In genomic region chr11:69369210-69369609, GRCh38 we compare ENCODE assay signal across 15 cellular contexts.
DNase-seq lines count a peak whose midpoint lies in the region; ATAC-seq and TF ChIP-seq lines count a peak whose summit lies in the region.
"Had no signal": no experiment of that assay in that cellular context is flagged by ENCODE, and none has a peak within 500 bp of the region (broad histone marks: within the 10 kb centered on the region; RNA-seq: fewer than 3 reads in every experiment).

No MANE protein-coding gene starts in this region.

- H3K36me3 Mint-ChIP-seq in Calu3 (ENCODE audit: insufficient read depth, unreplicated experiment) (peaks cover 27% of the 10 kb centered on the region), H9 (ENCODE audit: insufficient read depth in 1 of 3, low read depth in 3 of 3) (peaks cover 0 to 15% (median 4%) of the 10 kb centered on the region in 3 experiments; a peak in 4 of 7 replicates)

- no peak overlapping the region for H2BK15ac ChIP-seq in H9 (ENCODE audit: low read depth, low read length)

- no peak overlapping the region for H3K18ac ChIP-seq in H9 (ENCODE audit: insufficient read length, low read depth, low read length)

- CTCF ChIA-PET in Calu3 (lab: Charles Lee) = no interaction called here

- H3K27me3 ChIP-seq in H9 (ENCODE audit: insufficient read depth, low read length) = no peaks in the 10 kb centered on the region
- no peaks in the 10 kb centered on the region for H3K27me3 ChIP-seq in RWPE2 (ENCODE audit: insufficient read depth, poor library complexity, severe bottlenecking)

- H3K4me1 ChIP-seq in H9 (ENCODE audit: insufficient read depth, low read length) (no peaks in the 10 kb centered on the region), RWPE2 (ENCODE audit: insufficient read depth, poor library complexity, severe bottlenecking) (peaks cover 15% of the 10 kb centered on the region)
- H3K4me1 ChIP-seq: Caco-2 had no signal

- H4K5ac ChIP-seq in H9 (ENCODE audit: insufficient read length, low read depth, low read length) = no peak overlapping the region

- H3K79me2 ChIP-seq in H9 (ENCODE audit: insufficient read depth, low read length) = no peaks in the 10 kb centered on the region

- no peak overlapping the region for H3K56ac ChIP-seq in H9 (ENCODE audit: insufficient read length, low read depth, low read length)

- no peak overlapping the region for H3K4me3 ChIP-seq in RWPE2 (ENCODE audit: severe bottlenecking)
- H3K4me3 ChIP-seq: A549, GM23338 had no signal

- H2BK5ac ChIP-seq in H9 (ENCODE audit: insufficient read length, low read length) = no peak overlapping the region

- no peak overlapping the region for H2AK5ac ChIP-seq in H9 (ENCODE audit: insufficient read length, low read length)

- H3K27ac ChIP-seq in H9 (ENCODE audit: insufficient read length, low read depth, low read length) (no peak overlapping the region), RWPE2 (ENCODE audit: poor library complexity, severe bottlenecking) (peak overlapping the region; percentile 49)
- H3K27ac ChIP-seq: A549, C4-2B had no signal

- no peak overlapping the region for H4K91ac ChIP-seq in H9 (ENCODE audit: insufficient read length, low read depth, low read length)

- no peaks in the 10 kb centered on the region for H3K27me3 Mint-ChIP-seq in Calu3 (ENCODE audit: unreplicated experiment)
- peaks cover 4% of the 10 kb centered on the region for H3K27me3 Mint-ChIP-seq in H9 (ENCODE audit: low read depth)
- H3K27me3 Mint-ChIP-seq: CD4-positive, alpha-beta T cell had no signal

- H3K4me2 ChIP-seq in H9 (ENCODE audit: insufficient read depth, insufficient read length, low read length) = no peak overlapping the region
- H3K4me2 ChIP-seq: A549, GM23338 had no signal

- H3K4me1 Mint-ChIP-seq in Calu3 (ENCODE audit: low read depth, unreplicated experiment) (peaks cover 34% of the 10 kb centered on the region), H9 (no peaks in the 10 kb centered on the region)
- H3K4me1 Mint-ChIP-seq: GM23338 had no signal

- no peak for TF ChIP-seq CTCF in Calu3 (IDR thresholded peaks at IDR 0.05; ENCODE audit: unreplicated experiment)
- no peak for TF ChIP-seq CTCF in H9 (conservative IDR thresholded peaks at IDR 0.05)
- TF ChIP-seq CTCF in RWPE2 (IDR thresholded peaks at IDR 0.05; ENCODE audit: poor library complexity, severe bottlenecking) = no peak

- H3K27ac Mint-ChIP-seq in Calu3 (ENCODE audit: unreplicated experiment) = peak overlapping the region; percentile 8
- H3K27ac Mint-ChIP-seq in H9 = no peak overlapping the region
- H3K27ac Mint-ChIP-seq: CD4-positive, alpha-beta T cell; GM23338 had no signal

- no peak overlapping the region for H3K9ac ChIP-seq in H9 (ENCODE audit: extremely low read depth, insufficient read length, low read length)

- ATAC-seq in RWPE2 (ENCODE audit: low read depth) = no peak
- ATAC-seq: A549, GM23338 had no signal

- no peaks in the 10 kb centered on the region; the same call in 1 of the 2 replicates for H3K36me3 ChIP-seq in RWPE2 (ENCODE audit: low read depth)

- H3T11ph ChIP-seq in H9 (ENCODE audit: low read length) = no peak overlapping the region

- H4K20me1 ChIP-seq in H9 (ENCODE audit: control insufficient read depth, insufficient read depth, insufficient read length) = no peaks in the 10 kb centered on the region

- H2AFZ ChIP-seq in H9 (ENCODE audit: low read length) = no peak overlapping the region
- H2AFZ ChIP-seq: GM23338 had no signal

- H3K9me3 ChIP-seq in H9 (ENCODE audit: control insufficient read depth, low read depth, low read length) (no peaks in the 10 kb centered on the region), RWPE2 (ENCODE audit: severe bottlenecking) (peaks cover 2% of the 10 kb centered on the region)

- DNase-seq in Calu3 = no peak
- peak; percentile 4 for DNase-seq in H9
- no peak for DNase-seq in RWPE2 (ENCODE audit: low spot score)
- DNase-seq in ureter (ENCODE audit: low spot score) = peak; percentile 17
- no peak for DNase-seq in HCEC 1CT
- DNase-seq in stimulated activated CD4-positive, alpha-beta T cell treated with anti-CD3 and anti-CD28 coated beads, Interleukin-4, amount 100 ng/mL, for 24 hours = no peak
- DNase-seq: AML-193; Caco-2; CD4-positive, alpha-beta T cell; DMS153; DMS79; GDM1 had no signal

- no peak overlapping the region for H3K4me3 Mint-ChIP-seq in Calu3 (ENCODE audit: low read depth, unreplicated experiment)
- H3K4me3 Mint-ChIP-seq in H9 = no peak overlapping the region
- H3K4me3 Mint-ChIP-seq: CD4-positive, alpha-beta T cell; GM23338 had no signal

- H3K4ac ChIP-seq in H9 (ENCODE audit: low read depth, low read length) = no peak overlapping the region

- no peaks in the 10 kb centered on the region for H3K79me1 ChIP-seq in H9 (ENCODE audit: insufficient read depth, low read depth, low read length, poor library complexity, severe bottlenecking)

- no peak overlapping the region for H3K14ac ChIP-seq in H9 (ENCODE audit: insufficient read depth, low read length)

- BruUV-seq in Calu3 (replicated peaks; lab: Mats Ljungman, UMichigan) = no TSS peak

- H2BK20ac ChIP-seq in H9 (ENCODE audit: low read depth, low read length, poor library complexity, severe bottlenecking) = no peak overlapping the region

- H2BK12ac ChIP-seq in H9 (ENCODE audit: insufficient read length, low read depth, low read length) = no peak overlapping the region

- H3K9me3 Mint-ChIP-seq in Calu3 (ENCODE audit: low read depth, unreplicated experiment) (peaks cover 9% of the 10 kb centered on the region), H9 (peaks cover 10 to 21% of the 10 kb centered on the region in 2 experiments; a peak in 3 of 5 replicates)

- H4K8ac ChIP-seq in H9 (replicated peaks; ENCODE audit: insufficient read length, low read depth, low read length) = no peak overlapping the region

- no peak overlapping the region for H3K23ac ChIP-seq in H9 (ENCODE audit: insufficient read length, low read depth, low read length)

- no CpG with 5 or more reads among the region's 5 CpGs for WGBS in H9 (ENCODE audit: extremely low coverage, insufficient read length, low lambda C conversion rate)

- H3K23me2 ChIP-seq in H9 (ENCODE audit: insufficient read length, low read depth, low read length, poor library complexity, severe bottlenecking) = no peaks in the 10 kb centered on the region

- no peak overlapping the region for H2BK120ac ChIP-seq in H9 (ENCODE audit: low read depth, low read length, poor library complexity, severe bottlenecking)

- intact Hi-C loops in Calu3 (cut with micrococcal nuclease; ENCODE audit: unreplicated experiment) = no loop called here

Comparison
In these comparisons a context has a peak if more than half of its experiments do, and no peak if none do; other contexts are left out.
1. DNase-seq: peak in H9 (single experiment) and ureter (single experiment); none in Calu3 (single experiment), RWPE2 (single experiment), HCEC 1CT (single experiment) and stimulated activated CD4-positive, alpha-beta T cell treated with anti-CD3 and anti-CD28 coated beads, Interleukin-4, amount 100 ng/mL, for 24 hours (single experiment).